ENCODE assay signal across 1 cellular context in the genomic region with DNA sequence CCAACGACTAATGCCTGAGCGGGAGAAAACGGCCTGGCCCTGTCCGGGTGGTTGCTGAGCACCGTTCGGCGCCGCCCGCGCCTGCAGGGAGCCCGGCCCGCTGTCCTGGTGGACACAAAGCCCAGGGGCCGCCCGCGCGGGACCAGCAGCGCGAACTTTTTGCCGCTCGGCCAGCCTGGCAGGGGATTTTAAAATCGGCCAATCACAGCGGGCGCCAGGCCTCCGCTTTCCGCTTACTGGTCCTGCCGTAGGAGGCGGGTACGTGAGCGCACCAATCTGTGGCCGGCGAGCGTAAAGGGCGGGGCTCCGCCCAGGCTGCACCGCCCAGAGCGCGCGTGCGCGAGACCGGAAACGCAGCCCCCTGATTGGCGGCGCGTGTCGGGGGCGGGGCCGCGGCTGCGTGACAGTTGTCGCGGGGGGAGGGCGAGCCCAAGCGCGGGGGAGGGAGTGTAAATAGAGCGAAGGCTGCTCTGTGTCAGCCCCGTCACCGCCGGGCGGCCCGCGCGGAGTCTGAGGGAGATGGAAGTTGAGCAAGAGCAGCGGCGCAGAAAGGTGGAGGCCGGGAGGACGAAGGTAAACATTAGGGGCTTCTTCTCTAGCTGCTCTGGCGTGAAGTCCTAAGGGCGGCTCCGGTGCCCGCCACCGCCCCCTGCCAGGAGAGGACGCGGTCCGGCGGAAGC.
A peak's percentile ranks its signal among the peaks of the same experiment; 100 is the strongest.
TF ChIP-seq lines count a peak whose summit lies in the region.

TSS of gene C21orf58 (minus strand) at position 161 of the 680 bp plus-strand sequence. CDS start 1,132 bp downstream, outside the sequence.
A gene with protein sequence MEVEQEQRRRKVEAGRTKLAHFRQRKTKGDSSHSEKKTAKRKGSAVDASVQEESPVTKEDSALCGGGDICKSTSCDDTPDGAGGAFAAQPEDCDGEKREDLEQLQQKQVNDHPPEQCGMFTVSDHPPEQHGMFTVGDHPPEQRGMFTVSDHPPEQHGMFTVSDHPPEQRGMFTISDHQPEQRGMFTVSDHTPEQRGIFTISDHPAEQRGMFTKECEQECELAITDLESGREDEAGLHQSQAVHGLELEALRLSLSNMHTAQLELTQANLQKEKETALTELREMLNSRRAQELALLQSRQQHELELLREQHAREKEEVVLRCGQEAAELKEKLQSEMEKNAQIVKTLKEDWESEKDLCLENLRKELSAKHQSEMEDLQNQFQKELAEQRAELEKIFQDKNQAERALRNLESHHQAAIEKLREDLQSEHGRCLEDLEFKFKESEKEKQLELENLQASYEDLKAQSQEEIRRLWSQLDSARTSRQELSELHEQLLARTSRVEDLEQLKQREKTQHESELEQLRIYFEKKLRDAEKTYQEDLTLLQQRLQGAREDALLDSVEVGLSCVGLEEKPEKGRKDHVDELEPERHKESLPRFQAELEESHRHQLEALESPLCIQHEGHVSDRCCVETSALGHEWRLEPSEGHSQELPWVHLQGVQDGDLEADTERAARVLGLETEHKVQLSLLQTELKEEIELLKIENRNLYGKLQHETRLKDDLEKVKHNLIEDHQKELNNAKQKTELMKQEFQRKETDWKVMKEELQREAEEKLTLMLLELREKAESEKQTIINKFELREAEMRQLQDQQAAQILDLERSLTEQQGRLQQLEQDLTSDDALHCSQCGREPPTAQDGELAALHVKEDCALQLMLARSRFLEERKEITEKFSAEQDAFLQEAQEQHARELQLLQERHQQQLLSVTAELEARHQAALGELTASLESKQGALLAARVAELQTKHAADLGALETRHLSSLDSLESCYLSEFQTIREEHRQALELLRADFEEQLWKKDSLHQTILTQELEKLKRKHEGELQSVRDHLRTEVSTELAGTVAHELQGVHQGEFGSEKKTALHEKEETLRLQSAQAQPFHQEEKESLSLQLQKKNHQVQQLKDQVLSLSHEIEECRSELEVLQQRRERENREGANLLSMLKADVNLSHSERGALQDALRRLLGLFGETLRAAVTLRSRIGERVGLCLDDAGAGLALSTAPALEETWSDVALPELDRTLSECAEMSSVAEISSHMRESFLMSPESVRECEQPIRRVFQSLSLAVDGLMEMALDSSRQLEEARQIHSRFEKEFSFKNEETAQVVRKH (N-terminal part only) (plus strand): TSS at position 447 of the 680 bp plus-strand sequence. CDS start 73 bp downstream, at position 520.

TF ChIP-seq in HepG2, 621 proteins besides CTCF, POLR2A, EP300 and RAD21 (continued from another document):
- TF ChIP-seq NFE2 (CRISPR knock-in tag; IDR thresholded peaks at IDR 0.05) (no peak), TCF12 (IDR thresholded peaks at IDR 0.05) (no peak), TCF12 (CRISPR knock-in tag; IDR thresholded peaks at IDR 0.05) (peak; percentile 65), PTBP1 (IDR thresholded peaks at IDR 0.05; ENCODE audit: low read depth, low read length, poor library complexity, severe bottlenecking) (no peak), ZBTB42 (CRISPR knock-in tag; IDR thresholded peaks at IDR 0.05) (0 out of 2 replicates have a peak, but pooled peaks have one; percentile 61), ZNF883 (CRISPR knock-in tag; IDR thresholded peaks at IDR 0.05; ENCODE audit: not compliant biosample characterization) (no peak), ZNF704 (CRISPR knock-in tag; IDR thresholded peaks at IDR 0.05; ENCODE audit: borderline replicate concordance) (no peak; the same call in 1 of the 2 replicates), DMAP1 (CRISPR knock-in tag; IDR thresholded peaks at IDR 0.05) (peak; percentile 93), ZSCAN21 (CRISPR knock-in tag; IDR thresholded peaks at IDR 0.05; ENCODE audit: borderline replicate concordance) (peak; percentile 47; the same call in 1 of the 2 replicates), DR1 (CRISPR knock-in tag; IDR thresholded peaks at IDR 0.05) (peak; percentile 81), RBFOX2 (IDR thresholded peaks at IDR 0.05; ENCODE audit: low read depth, low read length) (peak; percentile 89), MNT (IDR thresholded peaks at IDR 0.05) (peak; percentile 79), ZNF598 (CRISPR knock-in tag; IDR thresholded peaks at IDR 0.05; ENCODE audit: borderline replicate concordance) (no peak), GABPB1 (CRISPR knock-in tag; IDR thresholded peaks at IDR 0.05) (peak; percentile 84), PLRG1 (conservative IDR thresholded peaks at IDR 0.05) (no peak), PHF8 (CRISPR knock-in tag; IDR thresholded peaks at IDR 0.05) (peak; percentile 88), ZNF546 (CRISPR knock-in tag; conservative IDR thresholded peaks at IDR 0.05) (peak; percentile 42; the same call in 1 of the 2 replicates)
- TF ChIP-seq, protein P1, sequence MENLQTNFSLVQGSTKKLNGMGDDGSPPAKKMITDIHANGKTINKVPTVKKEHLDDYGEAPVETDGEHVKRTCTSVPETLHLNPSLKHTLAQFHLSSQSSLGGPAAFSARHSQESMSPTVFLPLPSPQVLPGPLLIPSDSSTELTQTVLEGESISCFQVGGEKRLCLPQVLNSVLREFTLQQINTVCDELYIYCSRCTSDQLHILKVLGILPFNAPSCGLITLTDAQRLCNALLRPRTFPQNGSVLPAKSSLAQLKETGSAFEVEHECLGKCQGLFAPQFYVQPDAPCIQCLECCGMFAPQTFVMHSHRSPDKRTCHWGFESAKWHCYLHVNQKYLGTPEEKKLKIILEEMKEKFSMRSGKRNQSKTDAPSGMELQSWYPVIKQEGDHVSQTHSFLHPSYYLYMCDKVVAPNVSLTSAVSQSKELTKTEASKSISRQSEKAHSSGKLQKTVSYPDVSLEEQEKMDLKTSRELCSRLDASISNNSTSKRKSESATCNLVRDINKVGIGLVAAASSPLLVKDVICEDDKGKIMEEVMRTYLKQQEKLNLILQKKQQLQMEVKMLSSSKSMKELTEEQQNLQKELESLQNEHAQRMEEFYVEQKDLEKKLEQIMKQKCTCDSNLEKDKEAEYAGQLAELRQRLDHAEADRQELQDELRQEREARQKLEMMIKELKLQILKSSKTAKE (CRISPR knock-in tag; IDR thresholded peaks at IDR 0.05; ENCODE audit: borderline replicate concordance), result no peak
- TF ChIP-seq, protein P2, sequence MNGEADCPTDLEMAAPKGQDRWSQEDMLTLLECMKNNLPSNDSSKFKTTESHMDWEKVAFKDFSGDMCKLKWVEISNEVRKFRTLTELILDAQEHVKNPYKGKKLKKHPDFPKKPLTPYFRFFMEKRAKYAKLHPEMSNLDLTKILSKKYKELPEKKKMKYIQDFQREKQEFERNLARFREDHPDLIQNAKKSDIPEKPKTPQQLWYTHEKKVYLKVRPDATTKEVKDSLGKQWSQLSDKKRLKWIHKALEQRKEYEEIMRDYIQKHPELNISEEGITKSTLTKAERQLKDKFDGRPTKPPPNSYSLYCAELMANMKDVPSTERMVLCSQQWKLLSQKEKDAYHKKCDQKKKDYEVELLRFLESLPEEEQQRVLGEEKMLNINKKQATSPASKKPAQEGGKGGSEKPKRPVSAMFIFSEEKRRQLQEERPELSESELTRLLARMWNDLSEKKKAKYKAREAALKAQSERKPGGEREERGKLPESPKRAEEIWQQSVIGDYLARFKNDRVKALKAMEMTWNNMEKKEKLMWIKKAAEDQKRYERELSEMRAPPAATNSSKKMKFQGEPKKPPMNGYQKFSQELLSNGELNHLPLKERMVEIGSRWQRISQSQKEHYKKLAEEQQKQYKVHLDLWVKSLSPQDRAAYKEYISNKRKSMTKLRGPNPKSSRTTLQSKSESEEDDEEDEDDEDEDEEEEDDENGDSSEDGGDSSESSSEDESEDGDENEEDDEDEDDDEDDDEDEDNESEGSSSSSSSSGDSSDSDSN (CRISPR knock-in tag; IDR thresholded peaks at IDR 0.05), result peak; percentile 68; the same call in 1 of the 2 replicates
TF ChIP-seq in HepG2: peak in this region for 167.
